In the genomic region with DNA sequence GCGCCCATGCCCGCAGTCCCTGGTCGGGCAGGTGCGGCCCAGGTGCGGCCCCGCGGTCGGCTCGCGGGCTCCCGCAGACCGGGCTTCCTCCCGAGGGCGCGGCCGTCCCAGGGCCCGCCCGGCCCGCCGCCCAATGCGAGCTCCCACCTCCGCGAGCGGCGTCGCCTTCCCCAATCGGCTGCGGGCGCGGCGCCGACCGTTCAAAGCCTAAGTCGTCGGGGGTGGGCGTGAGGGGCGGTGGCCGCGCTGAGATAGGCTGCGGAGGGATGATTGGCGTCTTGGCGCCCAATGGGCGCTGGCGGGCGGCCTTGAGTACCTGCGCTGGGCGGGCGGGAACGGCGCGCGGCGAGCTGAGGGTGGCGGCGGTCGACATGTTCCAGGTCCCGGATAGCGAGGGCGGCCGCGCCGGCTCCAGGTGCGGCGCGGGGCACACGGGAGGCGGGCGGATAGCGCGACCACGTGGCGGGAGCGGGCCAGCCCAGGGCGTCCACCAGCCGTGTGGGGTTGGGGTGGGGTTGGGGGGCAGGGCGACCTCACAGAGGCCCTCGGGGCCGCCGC, we compare ENCODE assay signal across 1 cellular context.
TF ChIP-seq lines count a peak whose summit lies in the region.

Gene JPT2 (plus strand): TSS at position 338 of the 558 bp plus-strand sequence. CDS start 34 bp downstream, at position 372.

TF ChIP-seq in K562, 482 proteins besides CTCF, POLR2A, EP300 and RAD21 (continued from another document and continues in another):
- no peak for TF ChIP-seq SAFB (IDR thresholded peaks at IDR 0.05; ENCODE audit: borderline replicate concordance, low read depth, low read length)
- TF ChIP-seq ZNF24 (IDR thresholded peaks at IDR 0.05), result no peak
- peak; percentile 47 for TF ChIP-seq CCNT2 (IDR thresholded peaks at IDR 0.05; ENCODE audit: borderline replicate concordance, extremely low read depth, insufficient read length, low read depth, low read length)
- TF ChIP-seq CHCHD3 (CRISPR knock-in tag; IDR thresholded peaks at IDR 0.05), result no peak
- TF ChIP-seq, protein P1, sequence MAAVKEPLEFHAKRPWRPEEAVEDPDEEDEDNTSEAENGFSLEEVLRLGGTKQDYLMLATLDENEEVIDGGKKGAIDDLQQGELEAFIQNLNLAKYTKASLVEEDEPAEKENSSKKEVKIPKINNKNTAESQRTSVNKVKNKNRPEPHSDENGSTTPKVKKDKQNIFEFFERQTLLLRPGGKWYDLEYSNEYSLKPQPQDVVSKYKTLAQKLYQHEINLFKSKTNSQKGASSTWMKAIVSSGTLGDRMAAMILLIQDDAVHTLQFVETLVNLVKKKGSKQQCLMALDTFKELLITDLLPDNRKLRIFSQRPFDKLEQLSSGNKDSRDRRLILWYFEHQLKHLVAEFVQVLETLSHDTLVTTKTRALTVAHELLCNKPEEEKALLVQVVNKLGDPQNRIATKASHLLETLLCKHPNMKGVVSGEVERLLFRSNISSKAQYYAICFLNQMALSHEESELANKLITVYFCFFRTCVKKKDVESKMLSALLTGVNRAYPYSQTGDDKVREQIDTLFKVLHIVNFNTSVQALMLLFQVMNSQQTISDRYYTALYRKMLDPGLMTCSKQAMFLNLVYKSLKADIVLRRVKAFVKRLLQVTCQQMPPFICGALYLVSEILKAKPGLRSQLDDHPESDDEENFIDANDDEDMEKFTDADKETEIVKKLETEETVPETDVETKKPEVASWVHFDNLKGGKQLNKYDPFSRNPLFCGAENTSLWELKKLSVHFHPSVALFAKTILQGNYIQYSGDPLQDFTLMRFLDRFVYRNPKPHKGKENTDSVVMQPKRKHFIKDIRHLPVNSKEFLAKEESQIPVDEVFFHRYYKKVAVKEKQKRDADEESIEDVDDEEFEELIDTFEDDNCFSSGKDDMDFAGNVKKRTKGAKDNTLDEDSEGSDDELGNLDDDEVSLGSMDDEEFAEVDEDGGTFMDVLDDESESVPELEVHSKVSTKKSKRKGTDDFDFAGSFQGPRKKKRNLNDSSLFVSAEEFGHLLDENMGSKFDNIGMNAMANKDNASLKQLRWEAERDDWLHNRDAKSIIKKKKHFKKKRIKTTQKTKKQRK (IDR thresholded peaks at IDR 0.05; ENCODE audit: borderline replicate concordance, low read depth, low read length), result peak; percentile 90
- no peak for TF ChIP-seq SMAD1 (IDR thresholded peaks at IDR 0.05; ENCODE audit: low read depth, low read length, partially characterized antibody)
- TF ChIP-seq, protein P2, sequence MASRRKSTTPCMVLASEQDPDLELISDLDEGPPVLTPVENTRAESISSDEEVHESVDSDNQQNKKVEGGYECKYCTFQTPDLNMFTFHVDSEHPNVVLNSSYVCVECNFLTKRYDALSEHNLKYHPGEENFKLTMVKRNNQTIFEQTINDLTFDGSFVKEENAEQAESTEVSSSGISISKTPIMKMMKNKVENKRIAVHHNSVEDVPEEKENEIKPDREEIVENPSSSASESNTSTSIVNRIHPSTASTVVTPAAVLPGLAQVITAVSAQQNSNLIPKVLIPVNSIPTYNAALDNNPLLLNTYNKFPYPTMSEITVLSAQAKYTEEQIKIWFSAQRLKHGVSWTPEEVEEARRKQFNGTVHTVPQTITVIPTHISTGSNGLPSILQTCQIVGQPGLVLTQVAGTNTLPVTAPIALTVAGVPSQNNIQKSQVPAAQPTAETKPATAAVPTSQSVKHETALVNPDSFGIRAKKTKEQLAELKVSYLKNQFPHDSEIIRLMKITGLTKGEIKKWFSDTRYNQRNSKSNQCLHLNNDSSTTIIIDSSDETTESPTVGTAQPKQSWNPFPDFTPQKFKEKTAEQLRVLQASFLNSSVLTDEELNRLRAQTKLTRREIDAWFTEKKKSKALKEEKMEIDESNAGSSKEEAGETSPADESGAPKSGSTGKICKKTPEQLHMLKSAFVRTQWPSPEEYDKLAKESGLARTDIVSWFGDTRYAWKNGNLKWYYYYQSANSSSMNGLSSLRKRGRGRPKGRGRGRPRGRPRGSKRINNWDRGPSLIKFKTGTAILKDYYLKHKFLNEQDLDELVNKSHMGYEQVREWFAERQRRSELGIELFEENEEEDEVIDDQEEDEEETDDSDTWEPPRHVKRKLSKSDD (conservative IDR thresholded peaks at IDR 0.05; ENCODE audit: low read length), result no peak
- TF ChIP-seq NFIC (IDR thresholded peaks at IDR 0.05), result no peak
- TF ChIP-seq RBM14 (IDR thresholded peaks at IDR 0.05; ENCODE audit: borderline replicate concordance, insufficient read depth, low read depth, low read length), result no peak
- TF ChIP-seq, protein P3, sequence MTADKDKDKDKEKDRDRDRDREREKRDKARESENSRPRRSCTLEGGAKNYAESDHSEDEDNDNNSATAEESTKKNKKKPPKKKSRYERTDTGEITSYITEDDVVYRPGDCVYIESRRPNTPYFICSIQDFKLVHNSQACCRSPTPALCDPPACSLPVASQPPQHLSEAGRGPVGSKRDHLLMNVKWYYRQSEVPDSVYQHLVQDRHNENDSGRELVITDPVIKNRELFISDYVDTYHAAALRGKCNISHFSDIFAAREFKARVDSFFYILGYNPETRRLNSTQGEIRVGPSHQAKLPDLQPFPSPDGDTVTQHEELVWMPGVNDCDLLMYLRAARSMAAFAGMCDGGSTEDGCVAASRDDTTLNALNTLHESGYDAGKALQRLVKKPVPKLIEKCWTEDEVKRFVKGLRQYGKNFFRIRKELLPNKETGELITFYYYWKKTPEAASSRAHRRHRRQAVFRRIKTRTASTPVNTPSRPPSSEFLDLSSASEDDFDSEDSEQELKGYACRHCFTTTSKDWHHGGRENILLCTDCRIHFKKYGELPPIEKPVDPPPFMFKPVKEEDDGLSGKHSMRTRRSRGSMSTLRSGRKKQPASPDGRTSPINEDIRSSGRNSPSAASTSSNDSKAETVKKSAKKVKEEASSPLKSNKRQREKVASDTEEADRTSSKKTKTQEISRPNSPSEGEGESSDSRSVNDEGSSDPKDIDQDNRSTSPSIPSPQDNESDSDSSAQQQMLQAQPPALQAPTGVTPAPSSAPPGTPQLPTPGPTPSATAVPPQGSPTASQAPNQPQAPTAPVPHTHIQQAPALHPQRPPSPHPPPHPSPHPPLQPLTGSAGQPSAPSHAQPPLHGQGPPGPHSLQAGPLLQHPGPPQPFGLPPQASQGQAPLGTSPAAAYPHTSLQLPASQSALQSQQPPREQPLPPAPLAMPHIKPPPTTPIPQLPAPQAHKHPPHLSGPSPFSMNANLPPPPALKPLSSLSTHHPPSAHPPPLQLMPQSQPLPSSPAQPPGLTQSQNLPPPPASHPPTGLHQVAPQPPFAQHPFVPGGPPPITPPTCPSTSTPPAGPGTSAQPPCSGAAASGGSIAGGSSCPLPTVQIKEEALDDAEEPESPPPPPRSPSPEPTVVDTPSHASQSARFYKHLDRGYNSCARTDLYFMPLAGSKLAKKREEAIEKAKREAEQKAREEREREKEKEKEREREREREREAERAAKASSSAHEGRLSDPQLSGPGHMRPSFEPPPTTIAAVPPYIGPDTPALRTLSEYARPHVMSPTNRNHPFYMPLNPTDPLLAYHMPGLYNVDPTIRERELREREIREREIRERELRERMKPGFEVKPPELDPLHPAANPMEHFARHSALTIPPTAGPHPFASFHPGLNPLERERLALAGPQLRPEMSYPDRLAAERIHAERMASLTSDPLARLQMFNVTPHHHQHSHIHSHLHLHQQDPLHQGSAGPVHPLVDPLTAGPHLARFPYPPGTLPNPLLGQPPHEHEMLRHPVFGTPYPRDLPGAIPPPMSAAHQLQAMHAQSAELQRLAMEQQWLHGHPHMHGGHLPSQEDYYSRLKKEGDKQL (CRISPR knock-in tag; IDR thresholded peaks at IDR 0.05; ENCODE audit: borderline replicate concordance), result no peak
- TF ChIP-seq BDP1 (IDR thresholded peaks at IDR 0.05; ENCODE audit: insufficient read depth, insufficient read length), result no peak
- TF ChIP-seq, protein P4, sequence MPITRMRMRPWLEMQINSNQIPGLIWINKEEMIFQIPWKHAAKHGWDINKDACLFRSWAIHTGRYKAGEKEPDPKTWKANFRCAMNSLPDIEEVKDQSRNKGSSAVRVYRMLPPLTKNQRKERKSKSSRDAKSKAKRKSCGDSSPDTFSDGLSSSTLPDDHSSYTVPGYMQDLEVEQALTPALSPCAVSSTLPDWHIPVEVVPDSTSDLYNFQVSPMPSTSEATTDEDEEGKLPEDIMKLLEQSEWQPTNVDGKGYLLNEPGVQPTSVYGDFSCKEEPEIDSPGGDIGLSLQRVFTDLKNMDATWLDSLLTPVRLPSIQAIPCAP (CRISPR knock-in tag; IDR thresholded peaks at IDR 0.05; ENCODE audit: borderline replicate concordance), result no peak
- TF ChIP-seq ZNF274 (IDR thresholded peaks at IDR 0.05; ENCODE audit: borderline replicate concordance, low read depth, low read length), result no peak
- TF ChIP-seq RBM34 (IDR thresholded peaks at IDR 0.05; ENCODE audit: borderline replicate concordance, insufficient read depth, low read length), result 0 out of 2 replicates have a peak, but pooled peaks have one; percentile 47
- no peak for TF ChIP-seq FOXA1 (IDR thresholded peaks at IDR 0.05; ENCODE audit: borderline replicate concordance)
- no peak for TF ChIP-seq ZNF75A (CRISPR knock-in tag; IDR thresholded peaks at IDR 0.05)
- TF ChIP-seq CREBBP (IDR thresholded peaks at IDR 0.05; ENCODE audit: low read depth, low read length), result no peak
- TF ChIP-seq, protein P5, sequence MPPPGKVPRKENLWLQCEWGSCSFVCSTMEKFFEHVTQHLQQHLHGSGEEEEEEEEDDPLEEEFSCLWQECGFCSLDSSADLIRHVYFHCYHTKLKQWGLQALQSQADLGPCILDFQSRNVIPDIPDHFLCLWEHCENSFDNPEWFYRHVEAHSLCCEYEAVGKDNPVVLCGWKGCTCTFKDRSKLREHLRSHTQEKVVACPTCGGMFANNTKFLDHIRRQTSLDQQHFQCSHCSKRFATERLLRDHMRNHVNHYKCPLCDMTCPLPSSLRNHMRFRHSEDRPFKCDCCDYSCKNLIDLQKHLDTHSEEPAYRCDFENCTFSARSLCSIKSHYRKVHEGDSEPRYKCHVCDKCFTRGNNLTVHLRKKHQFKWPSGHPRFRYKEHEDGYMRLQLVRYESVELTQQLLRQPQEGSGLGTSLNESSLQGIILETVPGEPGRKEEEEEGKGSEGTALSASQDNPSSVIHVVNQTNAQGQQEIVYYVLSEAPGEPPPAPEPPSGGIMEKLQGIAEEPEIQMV (tag; conservative IDR thresholded peaks at IDR 0.05; ENCODE audit: low read depth), result no peak
- TF ChIP-seq, protein P6, sequence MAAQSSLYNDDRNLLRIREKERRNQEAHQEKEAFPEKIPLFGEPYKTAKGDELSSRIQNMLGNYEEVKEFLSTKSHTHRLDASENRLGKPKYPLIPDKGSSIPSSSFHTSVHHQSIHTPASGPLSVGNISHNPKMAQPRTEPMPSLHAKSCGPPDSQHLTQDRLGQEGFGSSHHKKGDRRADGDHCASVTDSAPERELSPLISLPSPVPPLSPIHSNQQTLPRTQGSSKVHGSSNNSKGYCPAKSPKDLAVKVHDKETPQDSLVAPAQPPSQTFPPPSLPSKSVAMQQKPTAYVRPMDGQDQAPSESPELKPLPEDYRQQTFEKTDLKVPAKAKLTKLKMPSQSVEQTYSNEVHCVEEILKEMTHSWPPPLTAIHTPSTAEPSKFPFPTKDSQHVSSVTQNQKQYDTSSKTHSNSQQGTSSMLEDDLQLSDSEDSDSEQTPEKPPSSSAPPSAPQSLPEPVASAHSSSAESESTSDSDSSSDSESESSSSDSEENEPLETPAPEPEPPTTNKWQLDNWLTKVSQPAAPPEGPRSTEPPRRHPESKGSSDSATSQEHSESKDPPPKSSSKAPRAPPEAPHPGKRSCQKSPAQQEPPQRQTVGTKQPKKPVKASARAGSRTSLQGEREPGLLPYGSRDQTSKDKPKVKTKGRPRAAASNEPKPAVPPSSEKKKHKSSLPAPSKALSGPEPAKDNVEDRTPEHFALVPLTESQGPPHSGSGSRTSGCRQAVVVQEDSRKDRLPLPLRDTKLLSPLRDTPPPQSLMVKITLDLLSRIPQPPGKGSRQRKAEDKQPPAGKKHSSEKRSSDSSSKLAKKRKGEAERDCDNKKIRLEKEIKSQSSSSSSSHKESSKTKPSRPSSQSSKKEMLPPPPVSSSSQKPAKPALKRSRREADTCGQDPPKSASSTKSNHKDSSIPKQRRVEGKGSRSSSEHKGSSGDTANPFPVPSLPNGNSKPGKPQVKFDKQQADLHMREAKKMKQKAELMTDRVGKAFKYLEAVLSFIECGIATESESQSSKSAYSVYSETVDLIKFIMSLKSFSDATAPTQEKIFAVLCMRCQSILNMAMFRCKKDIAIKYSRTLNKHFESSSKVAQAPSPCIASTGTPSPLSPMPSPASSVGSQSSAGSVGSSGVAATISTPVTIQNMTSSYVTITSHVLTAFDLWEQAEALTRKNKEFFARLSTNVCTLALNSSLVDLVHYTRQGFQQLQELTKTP (IDR thresholded peaks at IDR 0.05; ENCODE audit: low read depth in 1 of 2, partially characterized antibody in 2 of 2), result no peak
- no peak for TF ChIP-seq MAFK (IDR thresholded peaks at IDR 0.05; ENCODE audit: low read length)
- no peak for TF ChIP-seq MAFG (tag; conservative IDR thresholded peaks at IDR 0.05)
- TF ChIP-seq SPI1 (IDR thresholded peaks at IDR 0.05; ENCODE audit: borderline replicate concordance, low read depth, low read length), result peak; percentile 2; the same call in 1 of the 2 replicates
- no peak; the same call in 1 of the 2 replicates for TF ChIP-seq EP400 (IDR thresholded peaks at IDR 0.05)
- no peak for TF ChIP-seq ZNF174 (CRISPR knock-in tag; IDR thresholded peaks at IDR 0.05)
- no peak for TF ChIP-seq PML (IDR thresholded peaks at IDR 0.05; ENCODE audit: low read length)
- TF ChIP-seq SREBF2 (CRISPR knock-in tag; IDR thresholded peaks at IDR 0.05), result no peak
- TF ChIP-seq ZNF354B (CRISPR knock-in tag; IDR thresholded peaks at IDR 0.05), result no peak
- TF ChIP-seq ZSCAN32 (CRISPR knock-in tag; IDR thresholded peaks at IDR 0.05), result no peak
- TF ChIP-seq ZNF140 (CRISPR knock-in tag; IDR thresholded peaks at IDR 0.05), result no peak
- peak in 1 of 2 experiments; percentile 52; a peak in 1 of 4 replicates for TF ChIP-seq SIN3A (IDR thresholded peaks at IDR 0.05; ENCODE audit: borderline replicate concordance in 2 of 2, control insufficient read depth in 1 of 2, low read depth in 2 of 2, low read length in 2 of 2)
- no peak for TF ChIP-seq MEF2A (IDR thresholded peaks at IDR 0.05; ENCODE audit: control insufficient read depth, low read depth, low read length)
- TF ChIP-seq, protein P7, sequence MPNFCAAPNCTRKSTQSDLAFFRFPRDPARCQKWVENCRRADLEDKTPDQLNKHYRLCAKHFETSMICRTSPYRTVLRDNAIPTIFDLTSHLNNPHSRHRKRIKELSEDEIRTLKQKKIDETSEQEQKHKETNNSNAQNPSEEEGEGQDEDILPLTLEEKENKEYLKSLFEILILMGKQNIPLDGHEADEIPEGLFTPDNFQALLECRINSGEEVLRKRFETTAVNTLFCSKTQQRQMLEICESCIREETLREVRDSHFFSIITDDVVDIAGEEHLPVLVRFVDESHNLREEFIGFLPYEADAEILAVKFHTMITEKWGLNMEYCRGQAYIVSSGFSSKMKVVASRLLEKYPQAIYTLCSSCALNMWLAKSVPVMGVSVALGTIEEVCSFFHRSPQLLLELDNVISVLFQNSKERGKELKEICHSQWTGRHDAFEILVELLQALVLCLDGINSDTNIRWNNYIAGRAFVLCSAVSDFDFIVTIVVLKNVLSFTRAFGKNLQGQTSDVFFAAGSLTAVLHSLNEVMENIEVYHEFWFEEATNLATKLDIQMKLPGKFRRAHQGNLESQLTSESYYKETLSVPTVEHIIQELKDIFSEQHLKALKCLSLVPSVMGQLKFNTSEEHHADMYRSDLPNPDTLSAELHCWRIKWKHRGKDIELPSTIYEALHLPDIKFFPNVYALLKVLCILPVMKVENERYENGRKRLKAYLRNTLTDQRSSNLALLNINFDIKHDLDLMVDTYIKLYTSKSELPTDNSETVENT (CRISPR knock-in tag; IDR thresholded peaks at IDR 0.05), result no peak
- no peak for TF ChIP-seq ILK (tag; IDR thresholded peaks at IDR 0.05; ENCODE audit: borderline replicate concordance, low read depth)
- TF ChIP-seq ESRRB (CRISPR knock-in tag; IDR thresholded peaks at IDR 0.05; ENCODE audit: borderline replicate concordance), result no peak
